8 cellular contexts compared by ENCODE assay signal in genomic region chr1:35708179-35708891, GRCh38. TPM values are rescaled to one million over a fixed set of nuclear protein-coding genes. Genes with fewer than 3 reads are reported as not detected.
DNase-seq lines count a peak whose midpoint lies in the region; ATAC-seq, FAIRE-seq and TF ChIP-seq lines count a peak whose summit lies in the region.

No MANE protein-coding gene starts in this region.

- peak overlapping the region; percentile 35 for H3K23ac ChIP-seq in mesendoderm (ENCODE audit: low read length)

- DNase-seq in GM10248 (ENCODE audit: extremely low spot score) (peak; percentile 25), NCI-H526 (lab: John Stamatoyannopoulos, UW) (peak; percentile 63 to 77), MCF 10A (ENCODE audit: unreplicated experiment) (no peak), mesendoderm (peak; percentile 71), urothelium cell line (ENCODE audit: low spot score) (peak; percentile 41), GM19240 (ENCODE audit: insufficient read length, low spot score) (no peak), SW480 (ENCODE audit: low spot score) (no peak)

- no peak for ATAC-seq in GM18519 (IDR thresholded peaks at IDR 0.05; ENCODE audit: low FRiP score, unreplicated experiment)

- H4K5ac ChIP-seq in mesendoderm (ENCODE audit: low read length) = no peak overlapping the region

- TF ChIP-seq CTCF in GM10248 (IDR thresholded peaks at IDR 0.05; ENCODE audit: control extremely low read depth, extremely low read depth, low read depth, missing control alignments) = no peak
- no peak for TF ChIP-seq CTCF in MCF 10A (IDR thresholded peaks at IDR 0.05; ENCODE audit: unreplicated experiment)

- no peaks in the 10 kb centered on the region for H3K27me3 ChIP-seq in mesendoderm (ENCODE audit: insufficient read depth, low read length, poor library complexity)

- intact Hi-C loops in MCF 10A (cut with micrococcal nuclease) = no loop called here

- no peak overlapping the region for H2BK120ac ChIP-seq in mesendoderm (ENCODE audit: low read depth, low read length)

- H3K79me2 ChIP-seq in mesendoderm (ENCODE audit: control insufficient read depth, insufficient read depth, low read length) = no peaks in the 10 kb centered on the region

- no peak overlapping the region for H3K27ac Mint-ChIP-seq in MCF 10A (ENCODE audit: low read depth, unreplicated experiment)

- CTCF ChIA-PET in GM10248 (lab: Yijun Ruan, JAX) = interaction anchor here (1.0 to 7.7 kb wide), 4 partner anchors 7 to 19 kb away, joined by 4 to 59 read pairs (median 6); no protein-coding TSS in a partner anchor
- CTCF ChIA-PET in MCF 10A (lab: Yijun Ruan, JAX) = no interaction called here

- peak overlapping the region; percentile 46 for H3K4me3 ChIP-seq in mesendoderm (ENCODE audit: low read length)

- H3K4me2 ChIP-seq in mesendoderm (ENCODE audit: low read length) = peak overlapping the region; percentile 71

- H3K56ac ChIP-seq in mesendoderm (ENCODE audit: low read length) = peak overlapping the region; percentile 84

- peaks cover 9% of the 10 kb centered on the region for H3K4me1 Mint-ChIP-seq in MCF 10A (ENCODE audit: insufficient read depth, unreplicated experiment)

- H3K27me3 Mint-ChIP-seq in MCF 10A (ENCODE audit: insufficient read depth, unreplicated experiment) = peaks cover 27% of the 10 kb centered on the region

- H3K27ac ChIP-seq in mesendoderm (ENCODE audit: low read depth, low read length) = peak overlapping the region; percentile 3

- no peaks in the 10 kb centered on the region for H3K36me3 Mint-ChIP-seq in MCF 10A (ENCODE audit: insufficient read depth, unreplicated experiment)

- H4K8ac ChIP-seq in mesendoderm (ENCODE audit: low read depth, low read length) = no peak overlapping the region

- H3K4me3 Mint-ChIP-seq in MCF 10A (ENCODE audit: unreplicated experiment) = peak overlapping the region; percentile 58

- H3K9me3 Mint-ChIP-seq in MCF 10A (ENCODE audit: unreplicated experiment) = no peaks in the 10 kb centered on the region

- H3K4me1 ChIP-seq in mesendoderm (ENCODE audit: control insufficient read depth, low read depth, low read length) = peaks cover 6% of the 10 kb centered on the region

- H3K36me3 ChIP-seq in mesendoderm (ENCODE audit: control insufficient read depth, insufficient read depth, low read length) = no peaks in the 10 kb centered on the region

- POLR2A ChIA-PET in GM10248 (lab: Yijun Ruan, JAX) = no interaction called here
- POLR2A ChIA-PET in MCF 10A (lab: Yijun Ruan, JAX) = interaction anchor here (0.7 kb wide), 1 partner anchor 1521 kb away, joined by 3 read pairs; no protein-coding TSS in a partner anchor

- H3K18ac ChIP-seq in mesendoderm (ENCODE audit: low read length) = peak overlapping the region; percentile 87

- H3K79me1 ChIP-seq in mesendoderm (ENCODE audit: low read length) = no peaks in the 10 kb centered on the region

- BruUV-seq in MCF 10A (replicated peaks; lab: Mats Ljungman, UMichigan) = no TSS peak

- no CpG with 5 or more reads among the region's 40 CpGs for WGBS in mesendoderm (ENCODE audit: extremely low coverage, insufficient coverage, low lambda C conversion rate)

- peak overlapping the region; percentile 64 for H3K4ac ChIP-seq in mesendoderm (ENCODE audit: low read depth, low read length)

- peak; percentile 79 for FAIRE-seq in urothelium cell line (lab: Jason Lieb, UNC)

- H2BK15ac ChIP-seq in mesendoderm (replicated peaks; ENCODE audit: low read depth) = no peak overlapping the region

- peak overlapping the region; percentile 75 for H3K9ac ChIP-seq in mesendoderm (ENCODE audit: low read length)

- peak overlapping the region; percentile 44 for H2AK5ac ChIP-seq in mesendoderm (ENCODE audit: low read length)

- no peak overlapping the region for H2BK5ac ChIP-seq in mesendoderm (ENCODE audit: low read length)

RNA-seq across cellular contexts. Expression of gene C1orf216, which starts 10.3 kb away (rescaled TPM):
- 7.1 and 8.3 TPM in 2 replicates for total RNA-seq in MCF 10A (2022)
- 4.8 TPM for polyA plus RNA-seq in mesendoderm (2013, experiment 1 of 2)
- 4.9 TPM for polyA plus RNA-seq in mesendoderm (2013, experiment 2 of 2)

Comparison
In these comparisons a context has a peak if more than half of its experiments do, and no peak if none do; other contexts are left out.
1. DNase-seq: peak in GM10248 (single experiment), NCI-H526 (2 of 2), mesendoderm (single experiment) and urothelium cell line (single experiment); none in MCF 10A (single experiment), GM19240 (single experiment) and SW480 (single experiment).